8 cellular contexts compared by ENCODE assay signal in the genomic region with DNA sequence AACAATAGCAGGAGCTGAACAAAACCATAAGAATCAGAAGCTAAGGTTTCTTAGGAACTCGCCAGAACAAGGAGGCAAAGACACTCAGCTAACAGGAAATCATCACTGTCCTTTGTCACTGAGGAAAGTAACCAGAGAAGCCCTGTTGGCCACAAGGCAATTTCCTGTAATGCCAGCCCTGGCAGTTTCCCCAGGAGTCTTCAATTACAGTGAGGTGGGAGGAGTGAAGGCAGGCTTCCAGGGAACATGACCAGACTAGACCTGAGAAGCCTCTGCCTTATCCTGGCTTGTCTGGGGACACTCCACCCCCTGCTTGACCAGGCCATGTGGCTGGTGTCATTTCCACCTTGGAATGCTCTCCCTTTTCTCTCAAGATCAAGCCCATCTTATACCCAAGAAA.
DNase-seq lines count a peak whose midpoint lies in the region; ATAC-seq and TF ChIP-seq lines count a peak whose summit lies in the region.

No MANE protein-coding gene starts in this region.

- no TSS peak for BruUV-seq in Calu3 (replicated peaks; lab: Mats Ljungman, UMichigan)

- intact Hi-C loops in Calu3 (cut with micrococcal nuclease; ENCODE audit: unreplicated experiment), result no loop called here
- intact Hi-C loops in breast epithelium (cut with DNase I; ENCODE audit: low total_unique reads), result no loop called here
- intact Hi-C loops in right lobe of liver (cut with DNase I), result no loop called here
- intact Hi-C loops in tibial artery (cut with DNase I; ENCODE audit: low total_unique reads), result no loop called here
- intact Hi-C loops in CD14-positive monocyte (cut with micrococcal nuclease), result no loop called here

- DNase-seq in Calu3 (peak; percentile 13), NCI-H1092 (lab: John Stamatoyannopoulos, UW) (peak; percentile 75), breast epithelium (ENCODE audit: low spot score in 2 of 2) (peak; percentile 54 to 86), right lobe of liver (peak in 2 of 3 donors; percentile 57 to 62), tibial artery (no peak), CD14-positive monocyte (ENCODE audit: low spot score) (no peak), NCI-H1048 (lab: John Stamatoyannopoulos, UW) (no peak)

- 25% methylated on average over 1 of the region's 1 CpG for WGBS in right lobe of liver (ENCODE audit: insufficient coverage, low coverage, low lambda C conversion rate, missing lambda C conversion rate)

- TF ChIP-seq CTCF in Calu3 (IDR thresholded peaks at IDR 0.05; ENCODE audit: unreplicated experiment) (no peak), breast epithelium (IDR thresholded peaks at IDR 0.05) (no peak), right lobe of liver (IDR thresholded peaks at IDR 0.05) (no peak), tibial artery (IDR thresholded peaks at IDR 0.05) (no peak), CD14-positive monocyte (IDR thresholded peaks at IDR 0.05) (no peak)

- no peaks in the 10 kb centered on the region for H3K27me3 Mint-ChIP-seq in Calu3 (ENCODE audit: unreplicated experiment)
- peaks cover 0 to 5% (median 2%) of the 10 kb centered on the region in 3 donors for H3K27me3 Mint-ChIP-seq in CD14-positive monocyte (ENCODE audit: low read depth in 3 of 3)

- H3K36me3 Mint-ChIP-seq in Calu3 (ENCODE audit: insufficient read depth, unreplicated experiment) (no peaks in the 10 kb centered on the region), CD14-positive monocyte (no peaks in the 10 kb centered on the region)

- no peak overlapping the region for H3K4me3 Mint-ChIP-seq in Calu3 (ENCODE audit: low read depth, unreplicated experiment)
- H3K4me3 Mint-ChIP-seq in CD14-positive monocyte, result no peak overlapping the region

- H3K4me1 ChIP-seq in breast epithelium, result no peaks in the 10 kb centered on the region
- H3K4me1 ChIP-seq in right lobe of liver, result no peaks in the 10 kb centered on the region
- peaks cover 0 to 4% (median 0%) of the 10 kb centered on the region in 4 donors for H3K4me1 ChIP-seq in tibial artery

- CTCF ChIA-PET in Calu3 (lab: Charles Lee), result no interaction called here

- no peak overlapping the region for H3K27ac ChIP-seq in breast epithelium
- H3K27ac ChIP-seq in right lobe of liver, result no peak overlapping the region
- H3K27ac ChIP-seq in tibial artery, result no peak overlapping the region

- H3K36me3 ChIP-seq in breast epithelium (no peaks in the 10 kb centered on the region), right lobe of liver (no peaks in the 10 kb centered on the region), tibial artery (no peaks in the 10 kb centered on the region)

- peaks cover 18% of the 10 kb centered on the region for H3K4me1 Mint-ChIP-seq in Calu3 (ENCODE audit: low read depth, unreplicated experiment)
- H3K4me1 Mint-ChIP-seq in CD14-positive monocyte, result no peaks in the 10 kb centered on the region

- H3K9me3 ChIP-seq in breast epithelium, result no peaks in the 10 kb centered on the region
- no peaks in the 10 kb centered on the region for H3K9me3 ChIP-seq in right lobe of liver
- no peaks in the 10 kb centered on the region for H3K9me3 ChIP-seq in tibial artery

- ATAC-seq in right lobe of liver, result peak in 2 of 4 donors; percentile 28 to 82
- no peak for ATAC-seq in HG03175 (IDR thresholded peaks at IDR 0.05; ENCODE audit: unreplicated experiment)

- no peak for TF ChIP-seq POLR2A in breast epithelium (IDR thresholded peaks at IDR 0.05)
- no peak for TF ChIP-seq POLR2A in right lobe of liver (IDR thresholded peaks at IDR 0.05)

- H3K27me3 ChIP-seq in breast epithelium, result peaks cover 0 to 16% of the 10 kb centered on the region in 2 donors
- no peaks in the 10 kb centered on the region for H3K27me3 ChIP-seq in right lobe of liver
- H3K27me3 ChIP-seq in tibial artery, result no peaks in the 10 kb centered on the region

- peaks cover 3% of the 10 kb centered on the region for H3K9me3 Mint-ChIP-seq in Calu3 (ENCODE audit: low read depth, unreplicated experiment)
- H3K9me3 Mint-ChIP-seq in CD14-positive monocyte, result no peaks in the 10 kb centered on the region

- H3K27ac Mint-ChIP-seq in Calu3 (ENCODE audit: unreplicated experiment) (no peak overlapping the region), CD14-positive monocyte (peak overlapping the region in 1 of 7 donors; percentile 47)

- H3K4me3 ChIP-seq in breast epithelium (no peak overlapping the region), right lobe of liver (no peak overlapping the region), tibial artery (no peak overlapping the region)

Comparison
In these comparisons a context has a peak if more than half of its experiments do, and no peak if none do; other contexts are left out.
1. DNase-seq: peak in Calu3 (single experiment), NCI-H1092 (single experiment), breast epithelium (2 of 2) and right lobe of liver (2 of 3); none in tibial artery (0 of 2), CD14-positive monocyte (single experiment) and NCI-H1048 (single experiment).